In the genomic region with DNA sequence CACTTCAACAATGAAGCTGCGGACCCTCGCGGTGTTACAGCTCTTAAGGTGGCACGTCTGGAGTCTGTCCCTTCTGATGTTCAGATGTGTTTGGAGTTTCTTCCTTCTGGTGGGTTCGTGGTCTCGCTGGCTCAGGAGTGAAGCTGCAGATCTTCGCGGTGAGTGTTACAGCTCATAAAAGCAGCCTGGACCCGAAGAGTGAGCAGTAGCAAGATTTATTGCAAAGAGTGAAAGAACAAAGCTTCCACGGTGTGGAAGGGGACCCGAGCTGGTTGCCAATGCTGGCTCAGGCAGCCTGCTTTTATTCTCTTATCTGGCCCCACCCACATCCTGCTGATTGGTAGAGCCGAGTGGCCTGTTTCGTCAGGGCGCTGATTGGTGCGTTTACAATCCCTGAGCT, we compare ENCODE assay signal across 7 cellular contexts.
A peak's percentile ranks its signal among the peaks of the same experiment; 100 is the strongest.
DNase-seq lines count a peak whose midpoint lies in the region; ATAC-seq and TF ChIP-seq lines count a peak whose summit lies in the region.
"Not testable (repeated sequence)": the region's sequence is repeated elsewhere in the genome, so short reads cannot be mapped to it uniquely, and the experiment has no call there.

No MANE protein-coding gene starts in this region.

- H3K4me2 ChIP-seq in OCI-LY3 (ENCODE audit: low read length) = peak overlapping the region; percentile 77

- CTCF ChIA-PET in CD8-positive, alpha-beta T cell (lab: Charles Lee) = not testable (repeated sequence)

- not testable (repeated sequence) for H3K27me3 ChIP-seq in CD8-positive, alpha-beta T cell (ENCODE audit: insufficient read depth, low read length); OCI-LY3 (ENCODE audit: low read depth, low read length)

- H2AFZ ChIP-seq in OCI-LY3 (ENCODE audit: low read depth, low read length) = not testable (repeated sequence)

- H3K27me3 Mint-ChIP-seq in CD8-positive, alpha-beta T cell (ENCODE audit: low read depth); activated CD4-positive, alpha-beta T cell treated with anti-CD3 and anti-CD28 coated beads, Interleukin-2, amount 10 ng/mL, durations not matched to agents 24 days and 14 days; activated T-cell treated with anti-CD3 and anti-CD28 coated beads, Interleukin-2, amount 50 U/mL, for 24 hours; activated naive CD8-positive, alpha-beta T cell treated with anti-CD3 and anti-CD28 coated beads, Interleukin-2, amount 10 ng/mL, durations not matched to agents 7 days and 5 days; neural crest cell (ENCODE audit: low read depth): not testable (repeated sequence)

- H3K4me1 ChIP-seq in CD8-positive, alpha-beta T cell (ENCODE audit: insufficient read depth, low read length) = peaks cover 33% of the 10 kb centered on the region
- H3K4me1 ChIP-seq in OCI-LY3 (ENCODE audit: low read length) = peaks cover 46% of the 10 kb centered on the region

- H3K36me3 Mint-ChIP-seq in CD8-positive, alpha-beta T cell; activated CD4-positive, alpha-beta T cell treated with anti-CD3 and anti-CD28 coated beads, Interleukin-2, amount 10 ng/mL, durations not matched to agents 24 days and 14 days (ENCODE audit: low read depth); activated T-cell treated with anti-CD3 and anti-CD28 coated beads, Interleukin-2, amount 50 U/mL, for 24 hours (ENCODE audit: low read depth); neural crest cell (ENCODE audit: low read depth): not testable (repeated sequence)
- H3K36me3 Mint-ChIP-seq in activated naive CD8-positive, alpha-beta T cell treated with anti-CD3 and anti-CD28 coated beads, Interleukin-2, amount 10 ng/mL, durations not matched to agents 7 days and 5 days = peaks cover 36% of the 10 kb centered on the region

- intact Hi-C loops in CD8-positive, alpha-beta T cell (cut with DNase I, micrococcal nuclease) = loop anchor here (5.0 kb wide), 5 partner anchors 33 to 168 kb away; a partner anchor contains a TSS
- intact Hi-C loops in activated CD4-positive, alpha-beta T cell treated with anti-CD3 and anti-CD28 coated beads, Interleukin-2, amount 10 ng/mL, durations not matched to agents 24 days and 14 days (cut with micrococcal nuclease) = loop anchor here (2.0 to 5.0 kb wide), 2 partner anchors 92 to 158 kb away; no protein-coding TSS in a partner anchor

- not testable (repeated sequence) for H3K36me3 ChIP-seq in CD8-positive, alpha-beta T cell (ENCODE audit: insufficient read depth, low read length); OCI-LY3 (replicated peaks; ENCODE audit: low read depth, low read length)

- H3K4me1 Mint-ChIP-seq in CD8-positive, alpha-beta T cell (ENCODE audit: low read depth) = peaks cover 58% of the 10 kb centered on the region
- peaks cover 34% of the 10 kb centered on the region for H3K4me1 Mint-ChIP-seq in activated CD4-positive, alpha-beta T cell treated with anti-CD3 and anti-CD28 coated beads, Interleukin-2, amount 10 ng/mL, durations not matched to agents 24 days and 14 days
- peaks cover 50% of the 10 kb centered on the region for H3K4me1 Mint-ChIP-seq in activated T-cell treated with anti-CD3 and anti-CD28 coated beads, Interleukin-2, amount 50 U/mL, for 24 hours (ENCODE audit: low read depth)
- H3K4me1 Mint-ChIP-seq in activated naive CD8-positive, alpha-beta T cell treated with anti-CD3 and anti-CD28 coated beads, Interleukin-2, amount 10 ng/mL, durations not matched to agents 7 days and 5 days = peaks cover 38% of the 10 kb centered on the region
- H3K4me1 Mint-ChIP-seq in neural crest cell = not testable (repeated sequence)

- not testable (repeated sequence) for H3K9me3 ChIP-seq in CD8-positive, alpha-beta T cell (ENCODE audit: low read length); OCI-LY3 (ENCODE audit: insufficient read depth, low read length)

- H3K79me2 ChIP-seq in OCI-LY3 (ENCODE audit: low read length) = not testable (repeated sequence)

- not testable (repeated sequence) for ATAC-seq in CD8-positive, alpha-beta T cell; activated naive CD8-positive, alpha-beta T cell treated with anti-CD3 and anti-CD28 coated beads, Interleukin-2, amount 10 ng/mL, durations not matched to agents 7 days and 5 days (ENCODE audit: low read depth)

- H3K9ac ChIP-seq in OCI-LY3 (ENCODE audit: low read length) = peak overlapping the region; percentile 19; the same call in 1 of the 2 replicates

- H3K27ac ChIP-seq in CD8-positive, alpha-beta T cell (ENCODE audit: low read depth, low read length) = peak overlapping the region; percentile 34
- H3K27ac ChIP-seq in OCI-LY3 (ENCODE audit: low read length) = peak overlapping the region; percentile 62; the same call in 1 of the 2 replicates

- TF ChIP-seq CTCF in CD8-positive, alpha-beta T cell (IDR thresholded peaks at IDR 0.05); OCI-LY3 (IDR thresholded peaks at IDR 0.05; ENCODE audit: low read depth, low read length); neural crest cell (conservative IDR thresholded peaks at IDR 0.05): not testable (repeated sequence)

- H3K4me3 Mint-ChIP-seq in CD8-positive, alpha-beta T cell = peak overlapping the region; percentile 94
- H3K4me3 Mint-ChIP-seq in activated CD4-positive, alpha-beta T cell treated with anti-CD3 and anti-CD28 coated beads, Interleukin-2, amount 10 ng/mL, durations not matched to agents 24 days and 14 days; neural crest cell: not testable (repeated sequence)
- peak overlapping the region; percentile 64 for H3K4me3 Mint-ChIP-seq in activated T-cell treated with anti-CD3 and anti-CD28 coated beads, Interleukin-2, amount 50 U/mL, for 24 hours
- H3K4me3 Mint-ChIP-seq in activated naive CD8-positive, alpha-beta T cell treated with anti-CD3 and anti-CD28 coated beads, Interleukin-2, amount 10 ng/mL, durations not matched to agents 7 days and 5 days = peak overlapping the region; percentile 84

- not testable (repeated sequence) for H4K20me1 ChIP-seq in OCI-LY3 (ENCODE audit: insufficient read depth, low read length)

- H3K4me3 ChIP-seq in CD8-positive, alpha-beta T cell (ENCODE audit: low read depth, low read length) = peak overlapping the region; percentile 33
- H3K4me3 ChIP-seq in OCI-LY3 (ENCODE audit: low read length) = peak overlapping the region; percentile 39; the same call in 1 of the 2 replicates

- POLR2A ChIA-PET in CD8-positive, alpha-beta T cell (lab: Charles Lee) = interaction anchor here (1.2 kb wide), 1 partner anchor 58 kb away, joined by 3 read pairs; no protein-coding TSS in a partner anchor
- POLR2A ChIA-PET in activated naive CD8-positive, alpha-beta T cell treated with anti-CD3 and anti-CD28 coated beads, Interleukin-2, amount 10 ng/mL, durations not matched to agents 7 days and 5 days (lab: Charles Lee) = interaction anchor here (0.6 to 4.3 kb wide), 9 partner anchors 14 to 157 kb away, joined by 3 to 15 read pairs (median 4); a partner anchor contains a TSS

- H3K9me3 Mint-ChIP-seq in CD8-positive, alpha-beta T cell; activated CD4-positive, alpha-beta T cell treated with anti-CD3 and anti-CD28 coated beads, Interleukin-2, amount 10 ng/mL, durations not matched to agents 24 days and 14 days; activated T-cell treated with anti-CD3 and anti-CD28 coated beads, Interleukin-2, amount 50 U/mL, for 24 hours; activated naive CD8-positive, alpha-beta T cell treated with anti-CD3 and anti-CD28 coated beads, Interleukin-2, amount 10 ng/mL, durations not matched to agents 7 days and 5 days; neural crest cell: not testable (repeated sequence)

- peak in 4 of 7 experiments; percentile 11 to 64 (median 28) for DNase-seq in CD8-positive, alpha-beta T cell
- DNase-seq in activated CD4-positive, alpha-beta T cell treated with anti-CD3 and anti-CD28 coated beads, Interleukin-2, amount 10 ng/mL, durations not matched to agents 24 days and 14 days; activated T-cell treated with anti-CD3 and anti-CD28 coated beads, Interleukin-2, amount 50 U/mL, for 24 hours; activated naive CD8-positive, alpha-beta T cell treated with anti-CD3 and anti-CD28 coated beads, Interleukin-2, amount 10 ng/mL, durations not matched to agents 7 days and 5 days; neural crest cell (ENCODE audit: low read depth, low spot score): not testable (repeated sequence)
- peak; percentile 18 for DNase-seq in islet precursor cell

- H3K27ac Mint-ChIP-seq in CD8-positive, alpha-beta T cell = peak overlapping the region; percentile 97
- peak overlapping the region; percentile 32 for H3K27ac Mint-ChIP-seq in activated CD4-positive, alpha-beta T cell treated with anti-CD3 and anti-CD28 coated beads, Interleukin-2, amount 10 ng/mL, durations not matched to agents 24 days and 14 days
- H3K27ac Mint-ChIP-seq in activated T-cell treated with anti-CD3 and anti-CD28 coated beads, Interleukin-2, amount 50 U/mL, for 24 hours = peak overlapping the region; percentile 82
- peak overlapping the region; percentile 89 for H3K27ac Mint-ChIP-seq in activated naive CD8-positive, alpha-beta T cell treated with anti-CD3 and anti-CD28 coated beads, Interleukin-2, amount 10 ng/mL, durations not matched to agents 7 days and 5 days
- H3K27ac Mint-ChIP-seq in neural crest cell (ENCODE audit: unreplicated experiment) = peak overlapping the region; percentile 76

Comparison
In these comparisons a context has a peak if more than half of its experiments do, and no peak if none do; other contexts are left out.
1. H3K27ac Mint-ChIP-seq: peak in every context shown above with its lines; median percentile 97 in CD8-positive, alpha-beta T cell; 89 in activated naive CD8-positive, alpha-beta T cell treated with anti-CD3 and anti-CD28 coated beads, Interleukin-2, amount 10 ng/mL, durations not matched to agents 7 days and 5 days; 82 in activated T-cell treated with anti-CD3 and anti-CD28 coated beads, Interleukin-2, amount 50 U/mL, for 24 hours; 76 in neural crest cell; 32 in activated CD4-positive, alpha-beta T cell treated with anti-CD3 and anti-CD28 coated beads, Interleukin-2, amount 10 ng/mL, durations not matched to agents 24 days and 14 days.